8 cellular contexts compared by ENCODE assay signal in the genomic region with DNA sequence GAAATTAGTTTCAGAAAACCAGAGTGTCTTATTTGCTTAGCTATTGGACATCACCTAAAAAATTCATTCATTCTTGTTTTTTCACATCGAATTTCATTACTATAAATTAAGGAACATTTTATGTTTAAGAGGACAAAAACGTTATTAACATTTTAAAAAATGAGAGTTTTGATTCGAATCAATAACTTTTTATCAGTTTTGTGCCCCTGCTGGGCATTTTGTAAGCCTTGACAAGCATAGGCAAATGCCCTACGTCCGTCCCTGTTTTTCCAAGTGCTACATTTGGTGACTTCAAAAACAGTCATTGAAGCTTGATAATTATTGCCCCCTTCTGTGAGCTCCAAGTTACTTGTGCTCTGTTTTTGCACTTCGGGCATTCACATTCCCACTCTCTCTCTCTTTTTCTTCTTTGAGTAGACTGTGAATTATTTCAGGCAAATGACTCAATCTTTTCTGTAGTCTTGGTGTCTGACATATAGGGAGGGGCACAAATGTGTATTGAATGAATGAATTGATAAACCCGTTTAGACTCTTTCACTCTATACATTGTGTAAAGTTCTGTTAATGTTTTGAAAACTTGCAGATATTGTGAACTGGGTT. TPM values are rescaled to one million over a fixed set of nuclear protein-coding genes. Genes with fewer than 3 reads are reported as not detected.
A peak's percentile ranks its signal among the peaks of the same experiment; 100 is the strongest.
DNase-seq lines count a peak whose midpoint lies in the region; ATAC-seq and TF ChIP-seq lines count a peak whose summit lies in the region.

No MANE protein-coding gene starts in this region.

- H3K79me1 ChIP-seq in mesendoderm (ENCODE audit: low read length) = peaks cover 4% of the 10 kb centered on the region

- CTCF ChIA-PET in mammary epithelial cell (lab: Charles Lee; ENCODE audit: low non-redundant PET) = interaction anchor here (0.6 kb wide), 1 partner anchor 79 kb away, joined by 3 read pairs; no protein-coding TSS in a partner anchor

- no TSS peak for BruUV-seq in mammary epithelial cell (replicated peaks; lab: Mats Ljungman, UMichigan)

- WGBS in mammary epithelial cell (ENCODE audit: low coverage, missing lambda C conversion rate) = 2% methylated on average over 7 of the region's 7 CpGs
- WGBS in mesendoderm (ENCODE audit: extremely low coverage, insufficient coverage, low lambda C conversion rate) = no CpG with 5 or more reads among the region's 7 CpGs
- 2% methylated on average over 7 of the region's 7 CpGs for WGBS in aorta, 2 donors

- H3K4me3 ChIP-seq in mammary epithelial cell (replicated peaks in 1 of 3; ENCODE audit: insufficient read depth in 1 of 3, low read depth in 2 of 3, low read length in 3 of 3) = peak overlapping the region; percentile 90 to 98 (median 97)
- peak overlapping the region; percentile 35 for H3K4me3 ChIP-seq in mesendoderm (ENCODE audit: low read length)
- peak overlapping the region; percentile 11 to 95 for H3K4me3 ChIP-seq in aorta (ENCODE audit: low read length in 2 of 2)

- no peak overlapping the region for H2BK15ac ChIP-seq in mesendoderm (replicated peaks; ENCODE audit: low read depth)

- H4K5ac ChIP-seq in mesendoderm (ENCODE audit: low read length) = no peak overlapping the region

- peak overlapping the region; percentile 87 for H3K9ac ChIP-seq in mammary epithelial cell (ENCODE audit: insufficient read depth, low read length)
- H3K9ac ChIP-seq in mesendoderm (ENCODE audit: low read length) = peak overlapping the region; percentile 68

- peaks cover 5% of the 10 kb centered on the region for H3K4me1 ChIP-seq in mammary epithelial cell (ENCODE audit: insufficient read depth, low read length)
- peaks cover 2% of the 10 kb centered on the region for H3K4me1 ChIP-seq in mesendoderm (ENCODE audit: control insufficient read depth, low read depth, low read length)
- no peaks in the 10 kb centered on the region for H3K4me1 ChIP-seq in aorta (ENCODE audit: control insufficient read depth in 1 of 2, insufficient read depth in 2 of 2, low read length in 2 of 2)

- in situ Hi-C loops in mammary epithelial cell (cut with MboI; ENCODE audit: low sequenced_read_pairs in 2 of 2) = loop anchor here in 1 of 2 donors (10.0 kb wide), 1 partner anchor 141 kb away; no protein-coding TSS in a partner anchor

- no peak overlapping the region for H2BK5ac ChIP-seq in mesendoderm (ENCODE audit: low read length)

- peaks cover 76% of the 10 kb centered on the region for H3K79me2 ChIP-seq in mammary epithelial cell (ENCODE audit: insufficient read depth, low read length)
- peaks cover 10% of the 10 kb centered on the region for H3K79me2 ChIP-seq in mesendoderm (ENCODE audit: control insufficient read depth, insufficient read depth, low read length)

- H3K27ac ChIP-seq in mammary epithelial cell (ENCODE audit: insufficient read depth, low read depth, low read length) (peak overlapping the region; percentile 60), mesendoderm (ENCODE audit: low read depth, low read length) (no peak overlapping the region), aorta (ENCODE audit: low read depth in 1 of 2, low read length in 2 of 2) (no peak overlapping the region)

- peaks cover 21% of the 10 kb centered on the region for H3K36me3 ChIP-seq in mammary epithelial cell (ENCODE audit: insufficient read depth, low read length)
- peaks cover 3% of the 10 kb centered on the region for H3K36me3 ChIP-seq in mesendoderm (ENCODE audit: control insufficient read depth, insufficient read depth, low read length)
- H3K36me3 ChIP-seq in aorta (ENCODE audit: control insufficient read depth in 1 of 2, insufficient read depth in 2 of 2, low read length in 1 of 2) = peaks cover 3% of the 10 kb centered on the region in 2 donors

- dilution Hi-C loops in mammary epithelial cell (cut with HindIII; ENCODE audit: low sequenced_read_pairs) = no loop called here

- H3K27me3 ChIP-seq in mammary epithelial cell (ENCODE audit: insufficient read depth, low read length) (no peaks in the 10 kb centered on the region), mesendoderm (ENCODE audit: insufficient read depth, low read length, poor library complexity) (no peaks in the 10 kb centered on the region), aorta (ENCODE audit: control insufficient read depth in 1 of 2, insufficient read depth in 2 of 2, low read length in 1 of 2) (no peaks in the 10 kb centered on the region)

- DNase-seq in EL (peak; percentile 48), LoVo (ENCODE audit: low spot score) (peak; percentile 17), mammary epithelial cell (peak; percentile 36), mesendoderm (peak; percentile 39), aorta (no peak), left lobe of liver (ENCODE audit: low spot score) (no peak)

- peak overlapping the region; percentile 67 for H3K56ac ChIP-seq in mesendoderm (ENCODE audit: low read length)

- no peak overlapping the region for H4K8ac ChIP-seq in mesendoderm (ENCODE audit: low read depth, low read length)

- no peak overlapping the region for H3K23ac ChIP-seq in mesendoderm (ENCODE audit: low read length)

- H2AK5ac ChIP-seq in mesendoderm (ENCODE audit: low read length) = no peak overlapping the region

- intact Hi-C loops in mammary epithelial cell (cut with micrococcal nuclease) (loop anchor here (5.0 kb wide), 2 partner anchors 129 to 229 kb away; a partner anchor contains a TSS), aorta (cut with DNase I) (loop anchor here (10.0 kb wide), 2 partner anchors 51 to 231 kb away; a partner anchor contains a TSS)

- no peak overlapping the region for H3K18ac ChIP-seq in mesendoderm (ENCODE audit: low read length)

- H3K4me2 ChIP-seq in mammary epithelial cell (ENCODE audit: insufficient read depth, low read depth, low read length) = peak overlapping the region; percentile 80
- peak overlapping the region; percentile 68 for H3K4me2 ChIP-seq in mesendoderm (ENCODE audit: low read length)

- H3K4ac ChIP-seq in mesendoderm (ENCODE audit: low read depth, low read length) = no peak overlapping the region

- H3K9me3 ChIP-seq in mammary epithelial cell (replicated peaks; ENCODE audit: insufficient read depth, low read length) (no peaks in the 10 kb centered on the region), aorta (ENCODE audit: control insufficient read depth, low read length) (no peaks in the 10 kb centered on the region)

- no peaks in the 10 kb centered on the region for H4K20me1 ChIP-seq in mammary epithelial cell (ENCODE audit: insufficient read depth, low read length)

- H2BK120ac ChIP-seq in mesendoderm (ENCODE audit: low read depth, low read length) = no peak overlapping the region

- no peak for ATAC-seq in aorta (ENCODE audit: low FRiP score)
- ATAC-seq in left lobe of liver = no peak
- no peak for ATAC-seq in HG03460 (IDR thresholded peaks at IDR 0.05; ENCODE audit: unreplicated experiment)
- no peak for ATAC-seq in GM21723 (IDR thresholded peaks at IDR 0.05; ENCODE audit: unreplicated experiment)

- peak; percentile 11 to 12 for TF ChIP-seq CTCF in mammary epithelial cell (conservative IDR thresholded peaks at IDR 0.05 in 1 of 2, IDR thresholded peaks at IDR 0.05 in 1 of 2; ENCODE audit: extremely low read depth in 1 of 2, insufficient read depth in 1 of 2, low read depth in 1 of 2, low read length in 2 of 2)

- H2AFZ ChIP-seq in mammary epithelial cell (ENCODE audit: low read depth, low read length) = peak overlapping the region; percentile 92

RNA-seq across cellular contexts. Expression of a gene that starts 1.2 kb away (rescaled TPM):
- 10 to 100 TPM; 17.0 to 18.0 TPM for total RNA-seq in mammary epithelial cell
- polyA plus RNA-seq in mammary epithelial cell = 6.4 TPM
- polyA minus RNA-seq in mammary epithelial cell = 15.2 TPM
- 8.2 TPM for polyA plus RNA-seq in mesendoderm (2013, experiment 1 of 2)
- 8.2 TPM for polyA plus RNA-seq in mesendoderm (2013, experiment 2 of 2)
- total RNA-seq in aorta = 10 to 100 TPM; 14.3 to 30.4 TPM
- polyA plus RNA-seq in aorta = 1 to 10 TPM; 5.6 to 6.1 TPM
- total RNA-seq in left lobe of liver = 5.3 TPM

RNA-seq across cellular contexts. Expression of a gene that starts 1.7 kb away (rescaled TPM):
- total RNA-seq in mammary epithelial cell = 10 to 100 TPM; 46.2 TPM
- polyA plus RNA-seq in mammary epithelial cell = 31.5 TPM
- 6.3 TPM for polyA minus RNA-seq in mammary epithelial cell
- 13.8 TPM for polyA plus RNA-seq in mesendoderm (2013, experiment 1 of 2)
- polyA plus RNA-seq in mesendoderm (2013, experiment 2 of 2) = 12.8 TPM
- total RNA-seq in aorta = 10 to 100 TPM; 18.3 to 27.3 TPM
- polyA plus RNA-seq in aorta = 10 to 100 TPM; 15.5 to 15.8 TPM
- total RNA-seq in left lobe of liver = 2.6 TPM

RNA-seq across cellular contexts. Expression of a gene that starts 52.8 kb away (rescaled TPM):
- total RNA-seq in mammary epithelial cell (100 to 1,000 TPM; 591 to 639 TPM), aorta (100 to 1,000 TPM; 310 to 358 TPM), left lobe of liver (286 TPM)
- polyA plus RNA-seq in mammary epithelial cell (790 TPM), aorta (100 to 1,000 TPM; 466 to 523 TPM)
- polyA minus RNA-seq in mammary epithelial cell = 827 TPM
- 545 TPM for polyA plus RNA-seq in mesendoderm (2013, experiment 1 of 2)
- polyA plus RNA-seq in mesendoderm (2013, experiment 2 of 2) = 551 TPM

Comparison
In these comparisons a context has a peak if more than half of its experiments do, and no peak if none do; other contexts are left out.
1. DNase-seq: peak in EL (single experiment), LoVo (single experiment), mammary epithelial cell (single experiment) and mesendoderm (single experiment); none in aorta (0 of 2) and left lobe of liver (single experiment).
2. H3K4me3 ChIP-seq: peak in every context shown above with its lines; median percentile 97 in mammary epithelial cell; 53 in aorta; 35 in mesendoderm.